ENCODE assay signal across 1 cellular context in genomic region chr7:65749518-65749917, GRCh38.
TF ChIP-seq lines count a peak whose summit lies in the region.

No MANE protein-coding gene starts in this region.

TF ChIP-seq in GM12878, 131 proteins besides CTCF, POLR2A, EP300 and RAD21 (continued from another document):
- TF ChIP-seq ZBTB11 (CRISPR knock-in tag; IDR thresholded peaks at IDR 0.05) (no peak), YY1 (IDR thresholded peaks at IDR 0.05; ENCODE audit: low read depth, low read length) (no peak), SIX5 (IDR thresholded peaks at IDR 0.05; ENCODE audit: low read depth, low read length, severe bottlenecking) (no peak), ZNF274 (IDR thresholded peaks at IDR 0.05; ENCODE audit: insufficient read depth, insufficient read length) (no peak), CREM (IDR thresholded peaks at IDR 0.05; ENCODE audit: low read depth) (no peak), CHD1 (IDR thresholded peaks at IDR 0.05; ENCODE audit: low read depth, low read length) (no peak), SMC3 (IDR thresholded peaks at IDR 0.05; ENCODE audit: borderline replicate concordance, low read length) (no peak), ZNF384 (IDR thresholded peaks at IDR 0.05; ENCODE audit: borderline replicate concordance, low read depth, low read length) (no peak), SMAD1 (IDR thresholded peaks at IDR 0.05; ENCODE audit: low read depth, partially characterized antibody) (no peak), NFIC (IDR thresholded peaks at IDR 0.05; ENCODE audit: low read depth, low read length) (no peak)
- TF ChIP-seq, protein P1, sequence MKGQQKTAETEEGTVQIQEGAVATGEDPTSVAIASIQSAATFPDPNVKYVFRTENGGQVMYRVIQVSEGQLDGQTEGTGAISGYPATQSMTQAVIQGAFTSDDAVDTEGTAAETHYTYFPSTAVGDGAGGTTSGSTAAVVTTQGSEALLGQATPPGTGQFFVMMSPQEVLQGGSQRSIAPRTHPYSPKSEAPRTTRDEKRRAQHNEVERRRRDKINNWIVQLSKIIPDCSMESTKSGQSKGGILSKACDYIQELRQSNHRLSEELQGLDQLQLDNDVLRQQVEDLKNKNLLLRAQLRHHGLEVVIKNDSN (IDR thresholded peaks at IDR 0.05; ENCODE audit: borderline replicate concordance, extremely low read length, insufficient read depth, low read depth, low read length), result no peak
- TF ChIP-seq, protein P2, sequence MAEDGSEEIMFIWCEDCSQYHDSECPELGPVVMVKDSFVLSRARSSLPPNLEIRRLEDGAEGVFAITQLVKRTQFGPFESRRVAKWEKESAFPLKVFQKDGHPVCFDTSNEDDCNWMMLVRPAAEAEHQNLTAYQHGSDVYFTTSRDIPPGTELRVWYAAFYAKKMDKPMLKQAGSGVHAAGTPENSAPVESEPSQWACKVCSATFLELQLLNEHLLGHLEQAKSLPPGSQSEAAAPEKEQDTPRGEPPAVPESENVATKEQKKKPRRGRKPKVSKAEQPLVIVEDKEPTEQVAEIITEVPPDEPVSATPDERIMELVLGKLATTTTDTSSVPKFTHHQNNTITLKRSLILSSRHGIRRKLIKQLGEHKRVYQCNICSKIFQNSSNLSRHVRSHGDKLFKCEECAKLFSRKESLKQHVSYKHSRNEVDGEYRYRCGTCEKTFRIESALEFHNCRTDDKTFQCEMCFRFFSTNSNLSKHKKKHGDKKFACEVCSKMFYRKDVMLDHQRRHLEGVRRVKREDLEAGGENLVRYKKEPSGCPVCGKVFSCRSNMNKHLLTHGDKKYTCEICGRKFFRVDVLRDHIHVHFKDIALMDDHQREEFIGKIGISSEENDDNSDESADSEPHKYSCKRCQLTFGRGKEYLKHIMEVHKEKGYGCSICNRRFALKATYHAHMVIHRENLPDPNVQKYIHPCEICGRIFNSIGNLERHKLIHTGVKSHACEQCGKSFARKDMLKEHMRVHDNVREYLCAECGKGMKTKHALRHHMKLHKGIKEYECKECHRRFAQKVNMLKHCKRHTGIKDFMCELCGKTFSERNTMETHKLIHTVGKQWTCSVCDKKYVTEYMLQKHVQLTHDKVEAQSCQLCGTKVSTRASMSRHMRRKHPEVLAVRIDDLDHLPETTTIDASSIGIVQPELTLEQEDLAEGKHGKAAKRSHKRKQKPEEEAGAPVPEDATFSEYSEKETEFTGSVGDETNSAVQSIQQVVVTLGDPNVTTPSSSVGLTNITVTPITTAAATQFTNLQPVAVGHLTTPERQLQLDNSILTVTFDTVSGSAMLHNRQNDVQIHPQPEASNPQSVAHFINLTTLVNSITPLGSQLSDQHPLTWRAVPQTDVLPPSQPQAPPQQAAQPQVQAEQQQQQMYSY (CRISPR knock-in tag; IDR thresholded peaks at IDR 0.05), result no peak
- TF ChIP-seq, protein P3, sequence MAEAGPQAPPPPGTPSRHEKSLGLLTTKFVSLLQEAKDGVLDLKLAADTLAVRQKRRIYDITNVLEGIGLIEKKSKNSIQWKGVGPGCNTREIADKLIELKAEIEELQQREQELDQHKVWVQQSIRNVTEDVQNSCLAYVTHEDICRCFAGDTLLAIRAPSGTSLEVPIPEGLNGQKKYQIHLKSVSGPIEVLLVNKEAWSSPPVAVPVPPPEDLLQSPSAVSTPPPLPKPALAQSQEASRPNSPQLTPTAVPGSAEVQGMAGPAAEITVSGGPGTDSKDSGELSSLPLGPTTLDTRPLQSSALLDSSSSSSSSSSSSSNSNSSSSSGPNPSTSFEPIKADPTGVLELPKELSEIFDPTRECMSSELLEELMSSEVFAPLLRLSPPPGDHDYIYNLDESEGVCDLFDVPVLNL (IDR thresholded peaks at IDR 0.05; ENCODE audit: low read depth, low read length), result no peak
TF ChIP-seq in GM12878: peak in this region for 0.
